ENCODE assay signal across 18 cellular contexts in genomic region chr1:205975387-205975998, GRCh38. TPM values are rescaled to one million over a fixed set of nuclear protein-coding genes. Genes with fewer than 3 reads are reported as not detected.
DNase-seq lines count a peak whose midpoint lies in the region; ATAC-seq, FAIRE-seq and TF ChIP-seq lines count a peak whose summit lies in the region.
"Had no signal": no experiment of that assay in that cellular context is flagged by ENCODE, and none has a peak within 500 bp of the region (broad histone marks: within the 10 kb centered on the region; RNA-seq: fewer than 3 reads in every experiment).

No MANE protein-coding gene starts in this region.

- ATAC-seq in stimulated activated naive CD8-positive, alpha-beta T cell treated with anti-CD3 and anti-CD28 coated beads, Interleukin-15, amount 100 ng/mL, for 72 hours = no peak
- ATAC-seq in upper lobe of right lung = no peak
- ATAC-seq: GM23338, K562 had no signal

- peaks cover 17% of the 10 kb centered on the region for H3K9me3 Mint-ChIP-seq in stimulated activated naive CD8-positive, alpha-beta T cell treated with anti-CD3 and anti-CD28 coated beads, Interleukin-15, Interleukin-2, amounts not matched to agents 100 ng/mL and 50 ng/mL, for 24 hours
- peaks cover 21 to 23% of the 10 kb centered on the region in 2 donors for H3K9me3 Mint-ChIP-seq in stimulated activated naive CD8-positive, alpha-beta T cell treated with anti-CD3 and anti-CD28 coated beads, Interleukin-15, amount 100 ng/mL, for 72 hours
- H3K9me3 Mint-ChIP-seq: CD4-positive, alpha-beta memory T cell had no signal

- FAIRE-seq in frontal cortex (lab: Jason Lieb, UNC) = no peak
- FAIRE-seq: K562 had no signal

- H3K27ac ChIP-seq in angular gyrus (ENCODE audit: low read depth, low read length) (peak overlapping the region; percentile 12), right atrium auricular region (peak overlapping the region; percentile 72 to 88), upper lobe of right lung (no peak overlapping the region)
- H3K27ac ChIP-seq: HL-60 had no signal

- intact Hi-C loops in upper lobe of right lung (cut with DNase I) = loop anchor here (5.0 kb wide), 2 partner anchors 58 to 178 kb away; no protein-coding TSS in a partner anchor

- no peaks in the 10 kb centered on the region for H3K4me1 Mint-ChIP-seq in stimulated activated naive CD8-positive, alpha-beta T cell treated with anti-CD3 and anti-CD28 coated beads, Interleukin-15, Interleukin-2, amounts not matched to agents 100 ng/mL and 50 ng/mL, for 24 hours (ENCODE audit: low read depth)
- H3K4me1 Mint-ChIP-seq in stimulated activated naive CD8-positive, alpha-beta T cell treated with anti-CD3 and anti-CD28 coated beads, Interleukin-15, amount 100 ng/mL, for 72 hours = no peaks in the 10 kb centered on the region

- no peaks in the 10 kb centered on the region for H3K36me3 ChIP-seq in right atrium auricular region
- no peaks in the 10 kb centered on the region for H3K36me3 ChIP-seq in upper lobe of right lung

- TF ChIP-seq CTCF in right atrium auricular region (IDR thresholded peaks at IDR 0.05) (no peak), upper lobe of right lung (IDR thresholded peaks at IDR 0.05) (no peak)

- H3K27me3 ChIP-seq in right atrium auricular region (no peaks in the 10 kb centered on the region), upper lobe of right lung (no peaks in the 10 kb centered on the region)

- H3K4me1 ChIP-seq in right atrium auricular region (peaks cover 0 to 32% of the 10 kb centered on the region in 2 donors), upper lobe of right lung (peaks cover 10% of the 10 kb centered on the region)

- peak overlapping the region; percentile 31 for H3K27ac Mint-ChIP-seq in stimulated activated naive CD8-positive, alpha-beta T cell treated with anti-CD3 and anti-CD28 coated beads, Interleukin-15, Interleukin-2, amounts not matched to agents 100 ng/mL and 50 ng/mL, for 24 hours
- H3K27ac Mint-ChIP-seq in stimulated activated naive CD8-positive, alpha-beta T cell treated with anti-CD3 and anti-CD28 coated beads, Interleukin-15, amount 100 ng/mL, for 72 hours = no peak overlapping the region
- H3K27ac Mint-ChIP-seq: GM23338 had no signal

- H3K4me3 ChIP-seq in right atrium auricular region (no peak overlapping the region), upper lobe of right lung (no peak overlapping the region)
- H3K4me3 ChIP-seq: GM23338, K562 had no signal

- H3K9me3 ChIP-seq in right atrium auricular region = no peaks in the 10 kb centered on the region
- H3K9me3 ChIP-seq in upper lobe of right lung = no peaks in the 10 kb centered on the region

- no peak for DNase-seq in stimulated activated naive CD8-positive, alpha-beta T cell treated with anti-CD3 and anti-CD28 coated beads, Interleukin-15, amount 100 ng/mL, for 72 hours
- DNase-seq in right atrium auricular region (ENCODE audit: low spot score) (no peak), upper lobe of right lung (peak; percentile 69), HK-2 (ENCODE audit: unreplicated experiment) (no peak), SW480 (ENCODE audit: low spot score) (no peak), frontal cortex (ENCODE audit: low spot score in 2 of 2) (no peak)
- DNase-seq: AML-193; CD4-positive, alpha-beta memory T cell; DND-41; GDM1; NCI-H1092; NCI-H345; SHP77 treated with DMSO at 0.1 percent for 48 hours had no signal

- H3K36me3 Mint-ChIP-seq in stimulated activated naive CD8-positive, alpha-beta T cell treated with anti-CD3 and anti-CD28 coated beads, Interleukin-15, Interleukin-2, amounts not matched to agents 100 ng/mL and 50 ng/mL, for 24 hours (ENCODE audit: low read depth) = no peaks in the 10 kb centered on the region
- H3K36me3 Mint-ChIP-seq: CD4-positive, alpha-beta memory T cell had no signal

- no peaks in the 10 kb centered on the region for H3K27me3 Mint-ChIP-seq in stimulated activated naive CD8-positive, alpha-beta T cell treated with anti-CD3 and anti-CD28 coated beads, Interleukin-15, Interleukin-2, amounts not matched to agents 100 ng/mL and 50 ng/mL, for 24 hours
- no peaks in the 10 kb centered on the region for H3K27me3 Mint-ChIP-seq in stimulated activated naive CD8-positive, alpha-beta T cell treated with anti-CD3 and anti-CD28 coated beads, Interleukin-15, amount 100 ng/mL, for 72 hours

- H3K4me3 Mint-ChIP-seq in stimulated activated naive CD8-positive, alpha-beta T cell treated with anti-CD3 and anti-CD28 coated beads, Interleukin-15, Interleukin-2, amounts not matched to agents 100 ng/mL and 50 ng/mL, for 24 hours = no peak overlapping the region
- no peak overlapping the region for H3K4me3 Mint-ChIP-seq in stimulated activated naive CD8-positive, alpha-beta T cell treated with anti-CD3 and anti-CD28 coated beads, Interleukin-15, amount 100 ng/mL, for 72 hours
- H3K4me3 Mint-ChIP-seq: CD4-positive, alpha-beta memory T cell; GM23338 had no signal

RNA-seq across cellular contexts. Expression of gene RAB7B, which starts 27.7 kb away (rescaled TPM):
- total RNA-seq in right atrium auricular region (1 to 10 TPM; 4.8 to 5.1 TPM), upper lobe of right lung (7.0 TPM), frontal cortex (under 0.01 TPM)
- total RNA-seq: GM23338 had no signal

RNA-seq across cellular contexts. Expression of gene SLC26A9, which starts 32.2 kb away (rescaled TPM):
- total RNA-seq in right atrium auricular region (10 to 100 TPM; 24.4 to 35.4 TPM), upper lobe of right lung (21.7 TPM), frontal cortex (not detected)
- total RNA-seq: CD4-positive, alpha-beta memory T cell; GM23338; K562 had no signal

RNA-seq across cellular contexts. Expression of gene CTSE, which starts 48.2 kb away (rescaled TPM):
- total RNA-seq in right atrium auricular region (1 to 10 TPM in 1 of 2 donors, not detected in 1; 1.1 TPM), upper lobe of right lung (85.8 TPM), frontal cortex (not detected)
- total RNA-seq: CD4-positive, alpha-beta memory T cell; GM23338 had no signal

Comparison
In these comparisons a context has a peak if more than half of its experiments do, and no peak if none do; other contexts are left out.
1. RNA of gene SLC26A9, which starts 32.2 kb away (total RNA-seq): 24.4 to 35.4 TPM in right atrium auricular region and 21.7 TPM in upper lobe of right lung (single experiment); not detected in frontal cortex (single experiment); every median in the first group is over 10 times any median in the second.
2. RNA of gene CTSE, which starts 48.2 kb away (total RNA-seq): 85.8 TPM in upper lobe of right lung (single experiment); 1.1 TPM in right atrium auricular region and not detected in frontal cortex (single experiment); every median in the first group is over 10 times any median in the second.